Comparison of ENCODE assay signal across 1 cellular context in the genomic region with DNA sequence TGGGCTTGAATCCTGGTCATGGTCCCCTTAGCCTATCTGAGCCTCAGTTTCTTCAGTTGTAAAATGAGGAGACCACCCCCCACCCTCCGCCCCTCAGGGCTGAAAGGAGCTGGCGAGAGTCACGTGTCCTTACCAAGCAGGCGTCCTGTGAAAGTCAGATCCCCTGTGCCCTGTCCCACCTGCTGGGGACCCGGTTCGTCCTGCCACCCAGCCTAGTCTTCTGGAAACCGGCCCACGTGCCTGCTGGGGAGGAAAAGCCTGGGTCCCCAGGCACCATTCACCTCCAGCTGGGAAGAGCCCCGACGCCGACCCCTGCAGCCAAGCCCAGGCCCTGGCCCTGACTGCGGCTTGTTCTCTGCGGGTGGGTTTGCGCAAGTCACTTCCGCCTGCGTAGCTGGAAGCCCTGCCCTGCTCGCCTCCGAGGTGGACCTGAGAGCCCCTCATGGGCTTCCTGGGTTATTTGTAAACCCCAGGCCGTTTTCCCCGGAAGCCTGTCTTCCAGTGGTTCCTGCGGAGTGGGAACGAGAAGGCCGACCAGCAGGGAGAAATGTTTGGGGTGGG.
TF ChIP-seq lines count a peak whose summit lies in the region.

No MANE protein-coding gene starts in this region.

TF ChIP-seq in SK-N-SH, 30 proteins besides CTCF, POLR2A, EP300 and RAD21 (continued from another document):
- TF ChIP-seq, protein P1, sequence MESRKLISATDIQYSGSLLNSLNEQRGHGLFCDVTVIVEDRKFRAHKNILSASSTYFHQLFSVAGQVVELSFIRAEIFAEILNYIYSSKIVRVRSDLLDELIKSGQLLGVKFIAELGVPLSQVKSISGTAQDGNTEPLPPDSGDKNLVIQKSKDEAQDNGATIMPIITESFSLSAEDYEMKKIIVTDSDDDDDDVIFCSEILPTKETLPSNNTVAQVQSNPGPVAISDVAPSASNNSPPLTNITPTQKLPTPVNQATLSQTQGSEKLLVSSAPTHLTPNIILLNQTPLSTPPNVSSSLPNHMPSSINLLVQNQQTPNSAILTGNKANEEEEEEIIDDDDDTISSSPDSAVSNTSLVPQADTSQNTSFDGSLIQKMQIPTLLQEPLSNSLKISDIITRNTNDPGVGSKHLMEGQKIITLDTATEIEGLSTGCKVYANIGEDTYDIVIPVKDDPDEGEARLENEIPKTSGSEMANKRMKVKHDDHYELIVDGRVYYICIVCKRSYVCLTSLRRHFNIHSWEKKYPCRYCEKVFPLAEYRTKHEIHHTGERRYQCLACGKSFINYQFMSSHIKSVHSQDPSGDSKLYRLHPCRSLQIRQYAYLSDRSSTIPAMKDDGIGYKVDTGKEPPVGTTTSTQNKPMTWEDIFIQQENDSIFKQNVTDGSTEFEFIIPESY (IDR thresholded peaks at IDR 0.05; ENCODE audit: borderline replicate concordance, low read depth) = no peak
- TF ChIP-seq POLR2AphosphoS5 (IDR thresholded peaks at IDR 0.05; ENCODE audit: low read depth, low read length) (no peak), FOXJ3 (CRISPR knock-in tag; IDR thresholded peaks at IDR 0.05) (no peak), JUND (IDR thresholded peaks at IDR 0.05) (no peak), FOSL2 (IDR thresholded peaks at IDR 0.05; ENCODE audit: borderline replicate concordance, low read depth) (no peak)
- TF ChIP-seq, protein P2, sequence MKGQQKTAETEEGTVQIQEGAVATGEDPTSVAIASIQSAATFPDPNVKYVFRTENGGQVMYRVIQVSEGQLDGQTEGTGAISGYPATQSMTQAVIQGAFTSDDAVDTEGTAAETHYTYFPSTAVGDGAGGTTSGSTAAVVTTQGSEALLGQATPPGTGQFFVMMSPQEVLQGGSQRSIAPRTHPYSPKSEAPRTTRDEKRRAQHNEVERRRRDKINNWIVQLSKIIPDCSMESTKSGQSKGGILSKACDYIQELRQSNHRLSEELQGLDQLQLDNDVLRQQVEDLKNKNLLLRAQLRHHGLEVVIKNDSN (IDR thresholded peaks at IDR 0.05; ENCODE audit: borderline replicate concordance, low read depth) = no peak
